11 cellular contexts compared by ENCODE assay signal in genomic region chr4:93749351-93749761, GRCh38.
DNase-seq lines count a peak whose midpoint lies in the region; ATAC-seq and TF ChIP-seq lines count a peak whose summit lies in the region.
"Had no signal": no experiment of that assay in that cellular context is flagged by ENCODE, and none has a peak within 500 bp of the region (broad histone marks: within the 10 kb centered on the region; RNA-seq: fewer than 3 reads in every experiment).

No MANE protein-coding gene starts in this region.

- ATAC-seq in GM18520 (IDR thresholded peaks at IDR 0.05; ENCODE audit: unreplicated experiment) (peak; percentile 89), GM21515 (IDR thresholded peaks at IDR 0.05; ENCODE audit: unreplicated experiment) (peak; percentile 79), HG03095 (IDR thresholded peaks at IDR 0.05; ENCODE audit: unreplicated experiment) (peak; percentile 70)

- no peaks in the 10 kb centered on the region for H3K27me3 ChIP-seq in right atrium auricular region

- no peaks in the 10 kb centered on the region for H3K9me3 ChIP-seq in right atrium auricular region

- H3K36me3 ChIP-seq in right atrium auricular region: no peaks in the 10 kb centered on the region

- DNase-seq in kidney tubule cell (ENCODE audit: low spot score): peak; percentile 2
- no peak for DNase-seq in SKM-1 treated with dmso at 0.1 percent for 144 hours (lab: John Stamatoyannopoulos, UW; ENCODE audit: unreplicated experiment)
- no peak for DNase-seq in right atrium auricular region (ENCODE audit: low spot score)
- DNase-seq in NCI-H1436 (lab: John Stamatoyannopoulos, UW): no peak
- DNase-seq in NCI-H1048 (lab: John Stamatoyannopoulos, UW): no peak
- DNase-seq: activated gamma-delta T cell treated with Interleukin-2 at 50 U/mL for 16 hours, HCEC 1CT had no signal

- H3K27ac ChIP-seq in right atrium auricular region: no peak overlapping the region
- H3K27ac ChIP-seq: skin epidermis had no signal

- H3K4me3 ChIP-seq in right atrium auricular region: no peak overlapping the region
- H3K4me3 ChIP-seq: skin epidermis had no signal

- no peaks in the 10 kb centered on the region for H3K4me1 ChIP-seq in right atrium auricular region

- TF ChIP-seq CTCF in right atrium auricular region (IDR thresholded peaks at IDR 0.05): no peak
